In the genomic region with DNA sequence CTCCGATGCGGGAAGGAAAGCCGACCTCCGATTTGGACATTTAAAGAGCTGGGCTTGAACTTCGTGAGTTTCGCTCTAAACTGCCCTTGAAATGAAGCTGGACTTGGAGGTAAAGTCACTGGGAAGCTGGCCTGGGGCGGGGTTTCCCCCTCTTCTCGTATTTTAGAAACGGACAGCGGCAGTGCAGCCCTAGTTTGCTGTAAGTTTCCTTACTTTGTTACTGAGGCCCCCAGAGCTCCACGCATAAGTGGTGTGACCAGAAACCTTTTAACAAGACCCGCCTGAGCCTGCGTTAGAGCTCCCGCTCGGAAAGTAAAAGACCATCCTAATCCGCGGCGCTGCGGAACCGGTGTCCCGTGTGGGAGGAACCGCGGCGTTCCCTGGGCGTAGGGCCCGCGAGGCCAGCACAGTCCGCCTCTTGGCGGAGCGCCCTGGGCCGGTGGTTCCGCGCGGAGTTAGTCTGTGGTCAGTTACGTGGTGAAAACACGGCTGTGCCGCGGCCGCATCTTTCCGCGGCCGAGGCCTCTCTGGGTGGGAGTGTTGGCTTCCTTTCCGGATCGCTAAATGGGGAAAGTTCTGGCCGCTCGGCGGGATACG, we compare ENCODE assay signal across 8 cellular contexts. TPM values are rescaled to one million over a fixed set of nuclear protein-coding genes. Genes with fewer than 3 reads are reported as not detected.
A peak's percentile ranks its signal among the peaks of the same experiment; 100 is the strongest.
DNase-seq lines count a peak whose midpoint lies in the region; ATAC-seq, FAIRE-seq and TF ChIP-seq lines count a peak whose summit lies in the region.

No MANE protein-coding gene starts in this region.

- H3K36me3 ChIP-seq in RWPE2 (ENCODE audit: low read depth) = peaks cover 32% of the 10 kb centered on the region
- no peaks in the 10 kb centered on the region for H3K36me3 ChIP-seq in bronchial epithelial cell (ENCODE audit: control insufficient read depth, insufficient read depth, low read length)
- H3K36me3 ChIP-seq in gastrocnemius medialis = peaks cover 0 to 6% of the 10 kb centered on the region in 2 donors

- POLR2A ChIA-PET in AG04450 (lab: Yijun Ruan, JAX) = no interaction called here

- H3K9me3 ChIP-seq in AG04450 (ENCODE audit: control insufficient read depth, insufficient read depth, low read length) (peaks cover 9% of the 10 kb centered on the region), RWPE2 (ENCODE audit: severe bottlenecking) (peaks cover 1% of the 10 kb centered on the region), iPS-18c (ENCODE audit: control insufficient read depth, insufficient read depth, low read length) (no peaks in the 10 kb centered on the region), gastrocnemius medialis (no peaks in the 10 kb centered on the region)

- peak; percentile 58 to 61 for TF ChIP-seq POLR2A in gastrocnemius medialis (IDR thresholded peaks at IDR 0.05)

- H3K27me3 ChIP-seq in AG04450 (ENCODE audit: control insufficient read depth, insufficient read depth, low read length) = peaks cover 28% of the 10 kb centered on the region
- H3K27me3 ChIP-seq in RWPE2 (ENCODE audit: insufficient read depth, poor library complexity, severe bottlenecking) = no peaks in the 10 kb centered on the region
- H3K27me3 ChIP-seq in bronchial epithelial cell (ENCODE audit: control insufficient read depth, insufficient read depth, low read length) = no peaks in the 10 kb centered on the region
- no peaks in the 10 kb centered on the region for H3K27me3 ChIP-seq in gastrocnemius medialis

- intact Hi-C loops in gastrocnemius medialis (cut with DNase I; ENCODE audit: low total_unique reads) = loop anchor here (2.0 to 10.0 kb wide), 5 partner anchors 31 to 381 kb away; partner anchors contain the start of gene KLHL24

- CTCF ChIA-PET in AG04450 (lab: Charles Lee) = interaction anchor here (1.4 kb wide), 1 partner anchor 68 kb away, joined by 7 read pairs; no protein-coding TSS in a partner anchor

- TF ChIP-seq CTCF in AG04450 (IDR thresholded peaks at IDR 0.05; ENCODE audit: low read depth, low read length) = no peak
- TF ChIP-seq CTCF in RWPE2 (IDR thresholded peaks at IDR 0.05; ENCODE audit: poor library complexity, severe bottlenecking) = no peak
- TF ChIP-seq CTCF in bronchial epithelial cell (IDR thresholded peaks at IDR 0.05; ENCODE audit: insufficient read depth, low read length, severe bottlenecking) = no peak
- TF ChIP-seq CTCF in gastrocnemius medialis (IDR thresholded peaks at IDR 0.05 in 4 of 5, conservative IDR thresholded peaks at IDR 0.05 in 1 of 5) = no peak

- no peak for FAIRE-seq in bronchial epithelial cell (lab: Jason Lieb, UNC)

- H3K27ac ChIP-seq in AG04450 (ENCODE audit: low read depth, low read length) = no peak overlapping the region
- peak overlapping the region; percentile 94 for H3K27ac ChIP-seq in RWPE2 (ENCODE audit: poor library complexity, severe bottlenecking)
- peak overlapping the region; percentile 88 to 98 (median 91) for H3K27ac ChIP-seq in gastrocnemius medialis

- H3K4me1 ChIP-seq in RWPE2 (ENCODE audit: insufficient read depth, poor library complexity, severe bottlenecking) (peaks cover 28% of the 10 kb centered on the region), gastrocnemius medialis (peaks cover 19 to 24% of the 10 kb centered on the region in 2 donors)

- ATAC-seq in GM21723 (IDR thresholded peaks at IDR 0.05; ENCODE audit: unreplicated experiment) = peak; percentile 21
- peak; percentile 17; the same call in 2 of the 3 replicates for ATAC-seq in RWPE2 (ENCODE audit: low read depth)
- ATAC-seq in gastrocnemius medialis = peak; percentile 76 to 81
- ATAC-seq in HG03460 (IDR thresholded peaks at IDR 0.05; ENCODE audit: unreplicated experiment) = no peak

- DNase-seq in AG04450 (ENCODE audit: low read depth, low spot score) = peak; percentile 6
- no peak for DNase-seq in RWPE2 (ENCODE audit: low spot score)
- no peak for DNase-seq in bronchial epithelial cell (ENCODE audit: low read depth)
- DNase-seq in gastrocnemius medialis = peak; percentile 68 to 79
- DNase-seq in cerebellar cortex (ENCODE audit: low spot score) = no peak

- H3K4me3 ChIP-seq in AG04450 (ENCODE audit: low read depth, low read length) (peak overlapping the region; percentile 66), RWPE2 (ENCODE audit: severe bottlenecking) (peak overlapping the region; percentile 94), bronchial epithelial cell (ENCODE audit: low read depth, low read length) (peak overlapping the region; percentile 66), iPS-18c (ENCODE audit: insufficient read depth, low read depth, low read length) (peak overlapping the region; percentile 86), gastrocnemius medialis (peak overlapping the region; percentile 72 to 86 (median 81))

- in situ Hi-C loops in gastrocnemius medialis (cut with MboI; ENCODE audit: low sequenced_read_pairs in 4 of 4) = loop anchor here (5.0 to 10.0 kb wide), 4 partner anchors 51 to 131 kb away; no protein-coding TSS in a partner anchor

RNA-seq across cellular contexts. Expression of gene B3GNT5, which starts 0.4 kb away (rescaled TPM):
- polyA plus RNA-seq in AG04450 (2011; rRNA removed) = 2.0 and 2.9 TPM in 2 replicates
- 1.3 and 2.3 TPM in 2 replicates for polyA minus RNA-seq in AG04450 (2011; rRNA and poly(A)+ RNA removed)
- 31.6 and 49.8 TPM in 2 replicates for total RNA-seq in bronchial epithelial cell
- total RNA-seq in gastrocnemius medialis = 10 to 100 TPM; 18.2 to 41.2 (median 26.0) TPM

Comparison
In these comparisons a context has a peak if more than half of its experiments do, and no peak if none do; other contexts are left out.
1. DNase-seq: peak in AG04450 (single experiment) and gastrocnemius medialis (2 of 2); none in RWPE2 (single experiment), bronchial epithelial cell (single experiment) and cerebellar cortex (single experiment).
2. Peak in every context shown above with its lines, with median percentiles within 50 percentile points of each other: H3K4me3 ChIP-seq.